8 cellular contexts compared by ENCODE assay signal in genomic region chr19:4557971-4558941, GRCh38. TPM values are rescaled to one million over a fixed set of nuclear protein-coding genes. Genes with fewer than 3 reads are reported as not detected.
DNase-seq lines count a peak whose midpoint lies in the region; ATAC-seq and TF ChIP-seq lines count a peak whose summit lies in the region.

No MANE protein-coding gene starts in this region.

- H3K4me1 ChIP-seq in adrenal gland (replicated peaks in 1 of 2) (peaks cover 0 to 15% of the 10 kb centered on the region in 2 donors), upper lobe of right lung (peaks cover 6% of the 10 kb centered on the region)

- peaks cover 0 to 19% of the 10 kb centered on the region in 2 donors for H3K36me3 ChIP-seq in adrenal gland (replicated peaks in 1 of 2)
- H3K36me3 ChIP-seq in upper lobe of right lung: no peaks in the 10 kb centered on the region

- no peak for TF ChIP-seq POLR2A in adrenal gland (IDR thresholded peaks at IDR 0.05)

- TF ChIP-seq CTCF in adrenal gland (IDR thresholded peaks at IDR 0.05) (peak; percentile 82 to 100 (median 92)), upper lobe of right lung (IDR thresholded peaks at IDR 0.05) (peak; percentile 100)

- ATAC-seq in upper lobe of right lung (peak; percentile 43), HG03108 (IDR thresholded peaks at IDR 0.05; ENCODE audit: unreplicated experiment) (no peak)

- WGBS in adrenal gland, 4 donors: 18 to 29% (median 24%) methylated on average over 17 to 44 of the region's 44 CpGs

- DNase-seq in ELR (ENCODE audit: low read depth) (peak; percentile 45), LoVo (ENCODE audit: low spot score) (peak; percentile 46), adrenal gland (peak in 3 of 7 donors; percentile 17 to 51 (median 44)), kidney tubule cell (ENCODE audit: low spot score) (peak; percentile 28), upper lobe of right lung (peak; percentile 70), NCI-H524 treated with DMSO at 0.1 percent for 48 hours (lab: John Stamatoyannopoulos, UW) (no peak), NCI-H2081 (lab: John Stamatoyannopoulos, UW) (no peak)

- H3K27ac ChIP-seq in adrenal gland (peak overlapping the region in 2 of 5 donors; percentile 9 to 17), upper lobe of right lung (no peak overlapping the region)

- peak overlapping the region in 1 of 4 donors; percentile 38 for H3K4me3 ChIP-seq in adrenal gland
- H3K4me3 ChIP-seq in upper lobe of right lung: peak overlapping the region; percentile 53

- no peaks in the 10 kb centered on the region for H3K27me3 ChIP-seq in adrenal gland
- no peaks in the 10 kb centered on the region for H3K27me3 ChIP-seq in upper lobe of right lung

- H3K9me3 ChIP-seq in adrenal gland (replicated peaks in 1 of 3) (no peaks in the 10 kb centered on the region), upper lobe of right lung (no peaks in the 10 kb centered on the region)

- intact Hi-C loops in adrenal gland (cut with DNase I): loop anchor here in 1 of 2 donors (5.0 kb wide), 1 partner anchor 79 kb away; the partner anchor contains the start of gene TNFAIP8L1
- intact Hi-C loops in upper lobe of right lung (cut with DNase I): no loop called here

RNA-seq across cellular contexts. Expression of gene SEMA6B, which starts 1.2 kb away (rescaled TPM):
- 10 to 100 TPM; 12.9 to 59.2 (median 40.5) TPM for total RNA-seq in adrenal gland
- 10 to 100 TPM in 2 of 3 donors, 1 to 10 TPM in 1; 3.1 to 19.8 (median 15.9) TPM for polyA plus RNA-seq in adrenal gland
- total RNA-seq in upper lobe of right lung: 20.3 TPM

RNA-seq across cellular contexts. Expression of gene LRG1, which starts 18.4 kb away (rescaled TPM):
- total RNA-seq in adrenal gland: 10 to 100 TPM in 1 of 8 donors, 1 to 10 TPM in 5, under 1 TPM in 1, not detected in 1; 0.84 to 52.5 (median 3.9) TPM
- 1 to 10 TPM in 2 of 3 donors, under 1 TPM in 1; 0.80 to 1.6 (median 1.2) TPM for polyA plus RNA-seq in adrenal gland
- total RNA-seq in upper lobe of right lung: 15.9 TPM

RNA-seq across cellular contexts. Expression of gene PLIN5, which starts 23.2 kb away (rescaled TPM):
- total RNA-seq in adrenal gland (10 to 100 TPM in 4 of 8 donors, 1 to 10 TPM in 4; 1.5 to 47.6 (median 8.5) TPM), upper lobe of right lung (17.2 TPM)
- 10 to 100 TPM in 1 of 3 donors, 1 to 10 TPM in 1, under 1 TPM in 1; 0.57 to 44.3 (median 9.0) TPM for polyA plus RNA-seq in adrenal gland

RNA-seq across cellular contexts. Expression of gene PLIN4, which starts 40.0 kb away (rescaled TPM):
- total RNA-seq in adrenal gland (1 to 10 TPM in 6 of 8 donors, under 1 TPM in 2; 0.54 to 9.1 (median 2.5) TPM), upper lobe of right lung (4.1 TPM)
- 10 to 100 TPM in 1 of 3 donors, 1 to 10 TPM in 1, under 1 TPM in 1; 0.09 to 25.4 (median 9.3) TPM for polyA plus RNA-seq in adrenal gland

Comparison
In these comparisons a context has a peak if more than half of its experiments do, and no peak if none do; other contexts are left out.
1. DNase-seq: peak in ELR (single experiment), LoVo (single experiment), kidney tubule cell (single experiment) and upper lobe of right lung (single experiment); none in NCI-H524 treated with DMSO at 0.1 percent for 48 hours (single experiment) and NCI-H2081 (0 of 2).